ENCODE assay signal across 9 cellular contexts in the genomic region with DNA sequence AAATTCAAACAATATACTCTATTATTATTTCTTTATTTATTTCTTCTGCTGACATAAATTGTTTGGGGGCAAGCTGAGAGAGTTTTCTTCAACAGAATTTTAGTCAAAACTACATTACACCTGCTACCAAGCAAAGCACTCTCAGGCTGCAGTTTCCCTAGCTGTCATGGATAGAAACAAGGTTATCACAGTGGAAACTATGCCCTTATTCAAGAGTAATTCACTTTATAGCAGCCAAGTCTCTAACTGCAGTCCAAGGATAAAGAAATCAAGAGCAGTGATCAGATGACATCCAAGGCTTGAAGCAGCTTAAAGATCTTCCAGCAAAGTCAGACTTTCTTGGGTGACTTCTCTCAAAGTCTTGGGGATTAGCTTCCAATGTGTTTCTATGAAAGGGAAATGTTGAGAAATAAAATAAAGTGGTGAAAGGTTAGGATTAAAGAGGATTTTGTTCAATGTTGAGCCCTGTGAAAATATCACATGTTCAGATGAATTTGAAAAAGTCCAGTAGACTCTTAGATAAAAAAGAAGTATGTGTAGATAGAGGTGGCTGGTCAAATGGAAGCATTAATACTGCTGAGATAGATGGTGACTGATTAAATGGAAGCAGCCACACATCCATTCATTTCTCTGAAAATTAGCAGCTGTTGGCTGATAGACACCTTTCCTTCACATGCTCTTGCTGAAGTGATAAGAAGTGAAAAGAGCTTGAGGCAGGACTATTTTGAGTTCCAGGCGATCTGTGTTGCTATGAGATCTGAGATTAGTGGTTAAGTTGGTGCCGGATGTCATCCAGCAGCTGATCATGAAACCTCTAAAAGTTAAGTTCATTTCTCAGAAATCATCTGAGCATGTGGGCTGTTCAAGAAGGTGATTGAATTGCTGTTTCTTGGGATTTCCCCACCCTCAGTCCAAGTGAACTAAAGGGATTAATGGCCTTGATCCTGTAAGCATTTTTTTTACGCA.
DNase-seq lines count a peak whose midpoint lies in the region; ATAC-seq lines count a peak whose summit lies in the region.
"Had no signal": no experiment of that assay in that cellular context is flagged by ENCODE, and none has a peak within 500 bp of the region (broad histone marks: within the 10 kb centered on the region; RNA-seq: fewer than 3 reads in every experiment).

No MANE protein-coding gene starts in this region.

- no peak overlapping the region for H2AK5ac ChIP-seq in trophoblast cell (ENCODE audit: low read length)

- no peaks in the 10 kb centered on the region for H3K36me3 ChIP-seq in trophoblast cell (ENCODE audit: control insufficient read depth in 1 of 2, insufficient read depth in 2 of 2, low read length in 2 of 2)
- H3K36me3 ChIP-seq: right lobe of liver had no signal

- H3K9me3 ChIP-seq in trophoblast cell (ENCODE audit: insufficient read depth, low read depth, low read length), result no peaks in the 10 kb centered on the region

- no peak for DNase-seq in Right ventricle myocardium superior
- no peak for DNase-seq in Right ventricle myocardium inferior (ENCODE audit: missing footprints)
- no peak for DNase-seq in activated T-cell treated with anti-CD3 and anti-CD28 coated beads, Interleukin-2, amount 50 U/mL, for 24 hours
- peak; percentile 79 to 90 for DNase-seq in trophoblast cell
- no peak for DNase-seq in NCI-H2227 (lab: John Stamatoyannopoulos, UW; ENCODE audit: unreplicated experiment)
- no peak for DNase-seq in NCI-H1417 treated with DMSO at 0.1 percent for 48 hours (lab: John Stamatoyannopoulos, UW)
- no peak for DNase-seq in NOMO-1 treated with DMSO at 0.1 percent for 48 hours (lab: John Stamatoyannopoulos, UW; ENCODE audit: unreplicated experiment)
- DNase-seq: right lobe of liver had no signal

- H3K4ac ChIP-seq in trophoblast cell (ENCODE audit: low read depth, low read length), result no peak overlapping the region

- H3K4me3 ChIP-seq in trophoblast cell (ENCODE audit: low read depth, low read length), result no peak overlapping the region
- H3K4me3 ChIP-seq: right lobe of liver had no signal

- ATAC-seq in Right ventricle myocardium superior (ENCODE audit: poor library complexity) (peak; percentile 52), Right ventricle myocardium inferior (no peak), HG03457 (IDR thresholded peaks at IDR 0.05; ENCODE audit: unreplicated experiment) (peak; percentile 80)

- no peak overlapping the region for H3K4me2 ChIP-seq in trophoblast cell (ENCODE audit: low read length)

- H3K4me3 Mint-ChIP-seq in activated T-cell treated with anti-CD3 and anti-CD28 coated beads, Interleukin-2, amount 50 U/mL, for 24 hours, result peak overlapping the region; percentile 18

- H2BK5ac ChIP-seq in trophoblast cell (ENCODE audit: low read depth, low read length, poor library complexity), result no peak overlapping the region

- H2BK120ac ChIP-seq in trophoblast cell (ENCODE audit: insufficient read depth, low read length, poor library complexity), result no peak overlapping the region

- no peaks in the 10 kb centered on the region for H3K27me3 ChIP-seq in trophoblast cell (ENCODE audit: insufficient read depth, low read length)
- H3K27me3 ChIP-seq: right lobe of liver had no signal

- no peak overlapping the region for H4K12ac ChIP-seq in trophoblast cell (ENCODE audit: low read depth, low read length)

- no peaks in the 10 kb centered on the region for H3K79me2 ChIP-seq in trophoblast cell (ENCODE audit: control insufficient read depth, insufficient read depth, low read length, poor library complexity)

- no peak overlapping the region for H4K8ac ChIP-seq in trophoblast cell (ENCODE audit: low read depth, low read length)

- H2BK12ac ChIP-seq in trophoblast cell (ENCODE audit: low read length), result no peak overlapping the region

- no peaks in the 10 kb centered on the region for H3K4me1 ChIP-seq in trophoblast cell (ENCODE audit: control insufficient read depth in 1 of 2, insufficient read depth in 2 of 2, low read length in 2 of 2)
- H3K4me1 ChIP-seq: right lobe of liver had no signal

- H3K9me3 Mint-ChIP-seq in activated T-cell treated with anti-CD3 and anti-CD28 coated beads, Interleukin-2, amount 50 U/mL, for 24 hours, result peaks cover 7% of the 10 kb centered on the region

- intact Hi-C loops in Right ventricle myocardium superior (cut with DNase I) (no loop called here), Right ventricle myocardium inferior (cut with DNase I) (loop anchor here (5.0 kb wide), 1 partner anchor 256 kb away; a partner anchor contains a TSS)

- H3K18ac ChIP-seq in trophoblast cell (ENCODE audit: low read length), result no peak overlapping the region

- H4K91ac ChIP-seq in trophoblast cell (ENCODE audit: low read depth, low read length), result no peak overlapping the region

- H3K14ac ChIP-seq in trophoblast cell (ENCODE audit: low read length), result no peak overlapping the region

- no peaks in the 10 kb centered on the region for H3K79me1 ChIP-seq in trophoblast cell (ENCODE audit: low read length)

- WGBS in trophoblast cell (ENCODE audit: extremely low coverage, insufficient coverage, insufficient read length), result no CpG with 5 or more reads among the region's 3 CpGs

- no peaks in the 10 kb centered on the region for H3K27me3 Mint-ChIP-seq in activated T-cell treated with anti-CD3 and anti-CD28 coated beads, Interleukin-2, amount 50 U/mL, for 24 hours

- no peak overlapping the region for H3K9ac ChIP-seq in trophoblast cell (ENCODE audit: low read length)

- H3K4me1 Mint-ChIP-seq in activated T-cell treated with anti-CD3 and anti-CD28 coated beads, Interleukin-2, amount 50 U/mL, for 24 hours (ENCODE audit: low read depth), result peaks cover 89% of the 10 kb centered on the region

- no peak overlapping the region for H3K27ac ChIP-seq in trophoblast cell (ENCODE audit: low read depth, low read length)
- H3K27ac ChIP-seq: right lobe of liver had no signal

- no peak overlapping the region for H3K23ac ChIP-seq in trophoblast cell (ENCODE audit: low read length)

- no peak overlapping the region for H2AFZ ChIP-seq in trophoblast cell (ENCODE audit: insufficient read depth, low read length, poor library complexity)

- peaks cover 19% of the 10 kb centered on the region for H3K36me3 Mint-ChIP-seq in activated T-cell treated with anti-CD3 and anti-CD28 coated beads, Interleukin-2, amount 50 U/mL, for 24 hours (ENCODE audit: low read depth)

- peak overlapping the region; percentile 93 for H3K27ac Mint-ChIP-seq in activated T-cell treated with anti-CD3 and anti-CD28 coated beads, Interleukin-2, amount 50 U/mL, for 24 hours

Comparison
In these comparisons a context has a peak if more than half of its experiments do, and no peak if none do; other contexts are left out.
1. DNase-seq: peak in trophoblast cell (2 of 2); none in Right ventricle myocardium superior (single experiment), Right ventricle myocardium inferior (single experiment), activated T-cell treated with anti-CD3 and anti-CD28 coated beads, Interleukin-2, amount 50 U/mL, for 24 hours (single experiment), NCI-H2227 (single experiment), NCI-H1417 treated with DMSO at 0.1 percent for 48 hours (single experiment) and NOMO-1 treated with DMSO at 0.1 percent for 48 hours (single experiment).